ENCODE assay signal across 8 cellular contexts in the genomic region with DNA sequence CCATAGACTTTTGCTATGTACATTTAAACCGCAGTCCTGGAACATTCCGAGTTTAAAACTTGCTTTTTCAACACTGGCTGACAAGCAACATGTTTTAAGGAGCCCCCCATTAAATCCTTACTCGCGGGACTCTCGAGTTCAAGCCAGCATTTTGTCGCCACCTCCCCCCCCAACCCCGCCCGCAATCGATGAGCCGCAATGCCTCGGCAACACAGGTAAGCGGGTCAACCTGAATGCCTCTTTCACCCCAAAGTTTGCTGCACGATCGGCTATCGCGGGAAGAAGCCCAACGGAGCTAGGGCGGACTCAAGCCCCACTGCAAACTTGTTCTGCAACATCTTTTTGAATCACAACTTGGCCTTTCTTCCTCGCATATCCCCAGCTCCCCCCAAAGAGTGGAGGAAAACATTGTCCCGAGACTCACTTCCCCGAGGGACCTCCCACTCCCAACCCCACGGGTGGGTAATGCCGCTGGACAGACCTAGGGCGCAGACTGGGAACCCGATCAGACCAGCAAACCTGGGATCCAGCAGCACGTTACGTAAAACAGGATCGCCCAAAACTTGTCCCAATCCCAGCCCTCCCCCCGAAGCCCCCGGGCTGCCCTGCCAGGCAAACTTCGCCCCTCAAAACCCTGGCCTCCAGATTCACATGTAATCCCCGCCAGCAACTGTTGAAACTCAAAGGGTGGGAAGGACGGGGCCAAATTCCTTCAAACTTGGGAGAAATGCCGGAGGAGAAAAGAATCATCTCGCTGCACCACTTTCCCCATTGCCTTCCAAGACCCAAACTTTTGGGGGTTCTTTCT. TPM values are rescaled to one million over a fixed set of nuclear protein-coding genes. Genes with fewer than 3 reads are reported as not detected.
A peak's percentile ranks its signal among the peaks of the same experiment; 100 is the strongest.
DNase-seq lines count a peak whose midpoint lies in the region; ATAC-seq and TF ChIP-seq lines count a peak whose summit lies in the region.

No MANE protein-coding gene starts in this region.

- H3K36me3 ChIP-seq in BLaER1 treated with 17β-estradiol and CSF1 and Interleukin-3, amounts not matched to agents 10 nM and 100 nM, result peaks cover 47 to 56% (median 53%) of the 10 kb centered on the region in 11 experiments
- H3K36me3 ChIP-seq in kidney epithelial cell (ENCODE audit: control insufficient read depth, insufficient read depth, low read length), result peaks cover 14% of the 10 kb centered on the region

- no peak for TF ChIP-seq CTCF in kidney epithelial cell (IDR thresholded peaks at IDR 0.05; ENCODE audit: insufficient read depth, low read length, poor library complexity, severe bottlenecking)

- H3K9me3 ChIP-seq in BLaER1 treated with 17β-estradiol and CSF1 and Interleukin-3, amounts not matched to agents 10 nM and 100 nM (replicated peaks in 1 of 11), result peaks cover 7 to 26% (median 14%) of the 10 kb centered on the region in 11 experiments; a peak in 13 of 22 replicates

- H3K4me3 ChIP-seq in BLaER1 treated with 17β-estradiol and CSF1 and Interleukin-3, amounts not matched to agents 10 nM and 100 nM, result peak overlapping the region; percentile 84 to 100 (median 96)
- peak overlapping the region; percentile 76 for H3K4me3 ChIP-seq in Jurkat, Clone E6-1 (ENCODE audit: low read length)
- H3K4me3 ChIP-seq in kidney epithelial cell (ENCODE audit: low read depth, low read length), result peak overlapping the region; percentile 71

- peaks cover 17 to 36% (median 29%) of the 10 kb centered on the region in 10 experiments for H3K4me1 ChIP-seq in BLaER1 treated with 17β-estradiol and CSF1 and Interleukin-3, amounts not matched to agents 10 nM and 100 nM

- H3K4me1 Mint-ChIP-seq in stimulated activated naive CD8-positive, alpha-beta T cell treated with anti-CD3 and anti-CD28 coated beads, Interleukin-15, amount 100 ng/mL, for 72 hours, result peaks cover 51% of the 10 kb centered on the region

- H3K4me2 ChIP-seq in BLaER1 treated with 17β-estradiol and CSF1 and Interleukin-3, amounts not matched to agents 10 nM and 100 nM, result peak overlapping the region in 8 of 11 experiments; percentile 80 to 93 (median 90); a peak in 10 of 22 replicates

- no peaks in the 10 kb centered on the region for H3K27me3 Mint-ChIP-seq in stimulated activated naive CD8-positive, alpha-beta T cell treated with anti-CD3 and anti-CD28 coated beads, Interleukin-15, amount 100 ng/mL, for 72 hours

- no peak for ATAC-seq in stimulated activated naive CD8-positive, alpha-beta T cell treated with anti-CD3 and anti-CD28 coated beads, Interleukin-15, amount 100 ng/mL, for 72 hours
- no peak for ATAC-seq in GM18909 (IDR thresholded peaks at IDR 0.05; ENCODE audit: poor library complexity, unreplicated experiment)

- H3K9ac ChIP-seq in BLaER1 treated with 17β-estradiol and CSF1 and Interleukin-3, amounts not matched to agents 10 nM and 100 nM, result peak overlapping the region; percentile 96 to 100 (median 99)

- peaks cover 38 to 57% (median 51%) of the 10 kb centered on the region in 11 experiments for H4K20me1 ChIP-seq in BLaER1 treated with 17β-estradiol and CSF1 and Interleukin-3, amounts not matched to agents 10 nM and 100 nM

- H3K9me3 Mint-ChIP-seq in stimulated activated naive CD8-positive, alpha-beta T cell treated with anti-CD3 and anti-CD28 coated beads, Interleukin-15, amount 100 ng/mL, for 72 hours, result no peaks in the 10 kb centered on the region

- H3K27ac Mint-ChIP-seq in stimulated activated naive CD8-positive, alpha-beta T cell treated with anti-CD3 and anti-CD28 coated beads, Interleukin-15, amount 100 ng/mL, for 72 hours, result peak overlapping the region; percentile 95 to 100

- peak overlapping the region; percentile 96 to 100 (median 99) for H3K27ac ChIP-seq in BLaER1 treated with 17β-estradiol and CSF1 and Interleukin-3, amounts not matched to agents 10 nM and 100 nM
- H3K27ac ChIP-seq in angular gyrus (ENCODE audit: low read depth, low read length), result peak overlapping the region; percentile 80

- H3K4me3 Mint-ChIP-seq in stimulated activated naive CD8-positive, alpha-beta T cell treated with anti-CD3 and anti-CD28 coated beads, Interleukin-15, amount 100 ng/mL, for 72 hours, result peak overlapping the region; percentile 92 to 96

- no peaks in the 10 kb centered on the region for H3K27me3 ChIP-seq in BLaER1 treated with 17β-estradiol and CSF1 and Interleukin-3, amounts not matched to agents 10 nM and 100 nM
- no peaks in the 10 kb centered on the region for H3K27me3 ChIP-seq in kidney epithelial cell (ENCODE audit: control insufficient read depth, insufficient read depth, low read length)

- DNase-seq in Jurkat, Clone E6-1 (ENCODE audit: low read depth, low spot score), result no peak
- DNase-seq in kidney epithelial cell (ENCODE audit: low read depth) (no peak), NCI-H82 (lab: John Stamatoyannopoulos, UW) (no peak), cerebellum (ENCODE audit: low spot score) (no peak)
- peak; percentile 33 to 52 for DNase-seq in stimulated activated naive CD8-positive, alpha-beta T cell treated with anti-CD3 and anti-CD28 coated beads, Interleukin-15, amount 100 ng/mL, for 72 hours

RNA-seq across cellular contexts. Expression of a gene that starts 0.6 kb away (rescaled TPM):
- 23.3 TPM for polyA plus RNA-seq in Jurkat, Clone E6-1 (2012; ENCODE audit: insufficient read depth, insufficient read length)
- total RNA-seq in kidney epithelial cell (144 and 273 TPM in 2 replicates), cerebellum (26.4 TPM)

Comparison
In these comparisons a context has a peak if more than half of its experiments do, and no peak if none do; other contexts are left out.
1. DNase-seq: peak in stimulated activated naive CD8-positive, alpha-beta T cell treated with anti-CD3 and anti-CD28 coated beads, Interleukin-15, amount 100 ng/mL, for 72 hours (2 of 2); none in Jurkat, Clone E6-1 (single experiment), kidney epithelial cell (single experiment), NCI-H82 (single experiment) and cerebellum (single experiment).
2. Peak in every context shown above with its lines, with median percentiles within 50 percentile points of each other: H3K4me3 ChIP-seq.